15 cellular contexts compared by ENCODE assay signal in genomic region chr13:111555268-111555633, GRCh38.
DNase-seq lines count a peak whose midpoint lies in the region; ATAC-seq and TF ChIP-seq lines count a peak whose summit lies in the region.
"Had no signal": no experiment of that assay in that cellular context is flagged by ENCODE, and none has a peak within 500 bp of the region (broad histone marks: within the 10 kb centered on the region; RNA-seq: fewer than 3 reads in every experiment).

No MANE protein-coding gene starts in this region.

- H3K79me1 ChIP-seq in neuronal stem cell (ENCODE audit: low read depth, low read length), result no peaks in the 10 kb centered on the region

- DNase-seq in NCI-H526 treated with DMSO at 0.1 percent for 48 hours (lab: John Stamatoyannopoulos, UW) (peak; percentile 33), coronary artery (ENCODE audit: low spot score) (peak; percentile 64), neuronal stem cell (ENCODE audit: low spot score) (no peak), foreskin keratinocyte (no peak), NCI-H510A treated with DMSO at 0.1 percent for 48 hours (lab: John Stamatoyannopoulos, UW) (no peak)
- DNase-seq: Caco-2; CD4-positive, CD25-positive, alpha-beta regulatory T cell; CD8-positive, alpha-beta T cell; DMS153; DND-41; H9 had no signal

- peak overlapping the region; percentile 11 for H2BK15ac ChIP-seq in neuronal stem cell (ENCODE audit: low read length)

- H3K4ac ChIP-seq in neuronal stem cell (ENCODE audit: low read length), result no peak overlapping the region

- H4K8ac ChIP-seq in neuronal stem cell (ENCODE audit: low read depth, low read length), result no peak overlapping the region

- H3K4me1 ChIP-seq in neuronal stem cell (ENCODE audit: control insufficient read depth in 2 of 2, insufficient read depth in 1 of 2, low read depth in 1 of 2, low read length in 2 of 2) (peaks cover 0 to 3% of the 10 kb centered on the region in 2 donors), foreskin keratinocyte (no peaks in the 10 kb centered on the region)
- H3K4me1 ChIP-seq: Caco-2 had no signal

- H2BK120ac ChIP-seq in neuronal stem cell (ENCODE audit: low read depth, low read length), result no peak overlapping the region

- peaks cover 0 to 2% of the 10 kb centered on the region in 2 donors for H3K9me3 ChIP-seq in neuronal stem cell (replicated peaks in 1 of 2; ENCODE audit: control insufficient read depth in 2 of 2, insufficient read depth in 1 of 2, low read depth in 1 of 2, low read length in 2 of 2)
- H3K9me3 ChIP-seq: Caco-2 had no signal

- H3K36me3 ChIP-seq in neuronal stem cell (replicated peaks in 1 of 2; ENCODE audit: control insufficient read depth in 2 of 2, insufficient read depth in 2 of 2, low read length in 2 of 2), result no peaks in the 10 kb centered on the region

- no peak overlapping the region for H3K4me3 ChIP-seq in coronary artery
- H3K4me3 ChIP-seq in neuronal stem cell (ENCODE audit: low read length in 2 of 2), result no peak overlapping the region
- H3K4me3 ChIP-seq: GM12878, GM23338 had no signal

- H3K27ac ChIP-seq in coronary artery (no peak overlapping the region), neuronal stem cell (replicated peaks; ENCODE audit: low read length) (no peak overlapping the region), foreskin keratinocyte (no peak overlapping the region)
- H3K27ac ChIP-seq: C4-2B had no signal

- no peak for TF ChIP-seq CTCF in coronary artery (IDR thresholded peaks at IDR 0.05)
- no peak for TF ChIP-seq CTCF in foreskin keratinocyte (conservative IDR thresholded peaks at IDR 0.05)

- H3K23ac ChIP-seq in neuronal stem cell (ENCODE audit: low read depth, low read length, poor library complexity), result no peak overlapping the region

- H3K18ac ChIP-seq in neuronal stem cell (ENCODE audit: low read length), result peak overlapping the region; percentile 62

- H2BK12ac ChIP-seq in neuronal stem cell (ENCODE audit: low read length), result no peak overlapping the region

- H2BK5ac ChIP-seq in neuronal stem cell (ENCODE audit: low read length), result no peak overlapping the region

- WGBS in neuronal stem cell (ENCODE audit: extremely low coverage in 2 of 2, insufficient read length in 2 of 2, insufficient replicate concordance in 1 of 2), 2 donors, result no CpG with 5 or more reads among the region's 4 CpGs

- H3K9ac ChIP-seq in neuronal stem cell (ENCODE audit: low read depth, low read length, poor library complexity), result no peak overlapping the region

- H3K4me2 ChIP-seq in neuronal stem cell (ENCODE audit: insufficient read depth, low read length, poor library complexity, severe bottlenecking), result no peak overlapping the region
- H3K4me2 ChIP-seq: GM23338 had no signal

- H2AK5ac ChIP-seq in neuronal stem cell (ENCODE audit: low read depth, low read length), result peak overlapping the region; percentile 49

- ATAC-seq in foreskin keratinocyte (no peak), GM18498 (IDR thresholded peaks at IDR 0.05; ENCODE audit: unreplicated experiment) (no peak)
- ATAC-seq: CD8-positive, alpha-beta T cell; GM12878 had no signal

- peaks cover 0 to 13% (median 0%) of the 10 kb centered on the region in 3 experiments for H3K27me3 ChIP-seq in neuronal stem cell (ENCODE audit: control insufficient read depth in 3 of 3, insufficient read depth in 3 of 3, low read depth in 1 of 3, low read length in 3 of 3)
- no peaks in the 10 kb centered on the region for H3K27me3 ChIP-seq in foreskin keratinocyte

- no peak overlapping the region for H3K14ac ChIP-seq in neuronal stem cell (ENCODE audit: low read length)

- H4K91ac ChIP-seq in neuronal stem cell (ENCODE audit: low read depth, low read length, poor library complexity), result no peak overlapping the region

- H2AFZ ChIP-seq in neuronal stem cell (ENCODE audit: low read length), result no peak overlapping the region
- H2AFZ ChIP-seq: GM23338 had no signal

Comparison
In these comparisons a context has a peak if more than half of its experiments do, and no peak if none do; other contexts are left out.
1. DNase-seq: peak in NCI-H526 treated with DMSO at 0.1 percent for 48 hours (single experiment) and coronary artery (single experiment); none in neuronal stem cell (single experiment), foreskin keratinocyte (0 of 2) and NCI-H510A treated with DMSO at 0.1 percent for 48 hours (single experiment).